In genomic region chrX:80229626-80230025, GRCh38 we compare ENCODE assay signal across 28 cellular contexts.
"Had no signal": no experiment of that assay in that cellular context is flagged by ENCODE, and none has a peak within 500 bp of the region (broad histone marks: within the 10 kb centered on the region; RNA-seq: fewer than 3 reads in every experiment).

No MANE protein-coding gene starts in this region.

- H3K4me1 Mint-ChIP-seq: stimulated activated effector memory CD8-positive, alpha-beta T cell treated with anti-CD3 and anti-CD28 coated beads, Interleukin-12 subunit alpha, Interleukin-12 subunit beta, amount 100 ng/mL, for 72 hours; stimulated activated memory B cell treated with anti-CD40 and anti-IgM and Interleukin-4, amounts not matched to agents 10 μg/mL and 1 μg/mL and 100 μg/mL, for 72 hours; stimulated activated naive B cell treated with anti-CD40 and anti-IgM and Interleukin-4, amounts not matched to agents 10 μg/mL and 1 μg/mL and 100 μg/mL, for 72 hours; stimulated activated naive CD8-positive, alpha-beta T cell treated with anti-CD3 and anti-CD28 coated beads, Interleukin-15, amount 100 ng/mL, for 72 hours had no signal

- DNase-seq: stimulated activated CD4-positive, alpha-beta T cell treated with anti-CD3 and anti-CD28 coated beads, Interleukin-2, amount 100 ng/mL, for 48 hours; stimulated activated CD4-positive, alpha-beta T cell treated with anti-CD3 and anti-CD28 coated beads, Interleukin-4, amount 100 ng/mL, for 1 hour; stimulated activated CD4-positive, alpha-beta T cell treated with anti-CD3 and anti-CD28 coated beads, Interleukin-4, amount 100 ng/mL, for 24 hours; stimulated activated CD4-positive, alpha-beta T cell treated with anti-CD3 and anti-CD28 coated beads, Interleukin-4, amount 100 ng/mL, for 4 hours; stimulated activated CD8-positive, alpha-beta memory T cell treated with anti-CD3 and anti-CD28 coated beads, Interleukin-4, amount 100 ng/mL, for 48 hours; stimulated activated naive B cell treated with anti-CD40 and anti-IgM and Interleukin-4, amounts not matched to agents 10 μg/mL and 1 μg/mL and 100 μg/mL, for 72 hours; stimulated activated naive CD4-positive, alpha-beta T cell; stimulated activated naive CD4-positive, alpha-beta T cell treated with Interleukin-2 at 50 U/mL for 16 hours; stimulated activated naive CD8-positive, alpha-beta T cell treated with anti-CD3 and anti-CD28 coated beads, Interleukin-15, amount 100 ng/mL, for 72 hours; stimulated activated naive CD8-positive, alpha-beta T cell treated with anti-CD3 and anti-CD28 coated beads, Interleukin-15, Interleukin-2, amounts not matched to agents 100 U/mL and 50 U/mL, for 24 hours; stomach; substantia nigra; testis; tibial artery; transverse colon; trophoblast cell; upper lobe of left lung; upper lobe of right lung; uterus had no signal

- H3K4me3 Mint-ChIP-seq: stimulated activated effector memory CD8-positive, alpha-beta T cell treated with anti-CD3 and anti-CD28 coated beads, Interleukin-12 subunit alpha, Interleukin-12 subunit beta, amount 100 ng/mL, for 72 hours; stimulated activated memory B cell treated with anti-CD40 and anti-IgM and Interleukin-4, amounts not matched to agents 10 μg/mL and 1 μg/mL and 100 μg/mL, for 72 hours; stimulated activated naive B cell treated with anti-CD40 and anti-IgM and Interleukin-4, amounts not matched to agents 10 μg/mL and 1 μg/mL and 100 μg/mL, for 72 hours; stimulated activated naive CD8-positive, alpha-beta T cell treated with anti-CD3 and anti-CD28 coated beads, Interleukin-15, amount 100 ng/mL, for 72 hours; stimulated activated naive CD8-positive, alpha-beta T cell treated with anti-CD3 and anti-CD28 coated beads, Interleukin-15, Interleukin-2, amounts not matched to agents 100 ng/mL and 50 ng/mL, for 24 hours; type B pancreatic cell had no signal

- H3K4me1 ChIP-seq: stomach, suprapubic skin, testis, tibial artery, tibial nerve, transverse colon, upper lobe of left lung, upper lobe of right lung, uterus, vagina had no signal

- H3K27ac ChIP-seq: stomach, suprapubic skin, testis, thoracic aorta, tibial artery, tibial nerve, transverse colon, upper lobe of left lung, upper lobe of right lung, uterus, vagina had no signal

- H3K27ac Mint-ChIP-seq: stimulated activated effector memory CD8-positive, alpha-beta T cell treated with anti-CD3 and anti-CD28 coated beads, Interleukin-12 subunit alpha, Interleukin-12 subunit beta, amount 100 ng/mL, for 72 hours; stimulated activated memory B cell treated with anti-CD40 and anti-IgM and Interleukin-4, amounts not matched to agents 10 μg/mL and 1 μg/mL and 100 μg/mL, for 72 hours; stimulated activated naive B cell treated with anti-CD40 and anti-IgM and Interleukin-4, amounts not matched to agents 10 μg/mL and 1 μg/mL and 100 μg/mL, for 72 hours; stimulated activated naive CD8-positive, alpha-beta T cell treated with anti-CD3 and anti-CD28 coated beads, Interleukin-15, amount 100 ng/mL, for 72 hours; stimulated activated naive CD8-positive, alpha-beta T cell treated with anti-CD3 and anti-CD28 coated beads, Interleukin-15, Interleukin-2, amounts not matched to agents 100 ng/mL and 50 ng/mL, for 24 hours; type B pancreatic cell had no signal

- H3K9me3 Mint-ChIP-seq: stimulated activated effector memory CD8-positive, alpha-beta T cell treated with anti-CD3 and anti-CD28 coated beads, Interleukin-12 subunit alpha, Interleukin-12 subunit beta, amount 100 ng/mL, for 72 hours; stimulated activated memory B cell treated with anti-CD40 and anti-IgM and Interleukin-4, amounts not matched to agents 10 μg/mL and 1 μg/mL and 100 μg/mL, for 72 hours; stimulated activated naive CD8-positive, alpha-beta T cell treated with anti-CD3 and anti-CD28 coated beads, Interleukin-15, amount 100 ng/mL, for 72 hours; type B pancreatic cell had no signal

- H3K36me3 Mint-ChIP-seq: stimulated activated effector memory CD8-positive, alpha-beta T cell treated with anti-CD3 and anti-CD28 coated beads, Interleukin-12 subunit alpha, Interleukin-12 subunit beta, amount 100 ng/mL, for 72 hours; stimulated activated memory B cell treated with anti-CD40 and anti-IgM and Interleukin-4, amounts not matched to agents 10 μg/mL and 1 μg/mL and 100 μg/mL, for 72 hours; stimulated activated naive B cell treated with anti-CD40 and anti-IgM and Interleukin-4, amounts not matched to agents 10 μg/mL and 1 μg/mL and 100 μg/mL, for 72 hours; type B pancreatic cell had no signal

- H3K36me3 ChIP-seq: stomach, suprapubic skin, thoracic aorta, tibial artery, tibial nerve, transverse colon, upper lobe of left lung, upper lobe of right lung, uterus, vagina had no signal

- ATAC-seq: stimulated activated effector memory CD8-positive, alpha-beta T cell treated with anti-CD3 and anti-CD28 coated beads, Interleukin-12 subunit alpha, Interleukin-12 subunit beta, amount 100 ng/mL, for 72 hours; stimulated activated memory B cell treated with anti-CD40 and anti-IgM and Interleukin-4, amounts not matched to agents 10 μg/mL and 1 μg/mL and 100 μg/mL, for 72 hours; stimulated activated naive B cell treated with anti-CD40 and anti-IgM and Interleukin-4, amounts not matched to agents 10 μg/mL and 1 μg/mL and 100 μg/mL, for 72 hours; stimulated activated naive CD8-positive, alpha-beta T cell treated with anti-CD3 and anti-CD28 coated beads, Interleukin-15, amount 100 ng/mL, for 72 hours; stimulated activated naive CD8-positive, alpha-beta T cell treated with anti-CD3 and anti-CD28 coated beads, Interleukin-15, Interleukin-2, amounts not matched to agents 100 U/mL and 50 U/mL, for 24 hours; upper lobe of right lung had no signal

- H3K4me3 ChIP-seq: stomach, suprapubic skin, testis, thoracic aorta, tibial artery, tibial nerve, transverse colon, upper lobe of left lung, upper lobe of right lung, uterus, vagina had no signal

- H3K9me3 ChIP-seq: stomach, suprapubic skin, testis, thoracic aorta, tibial artery, tibial nerve, transverse colon, upper lobe of left lung, upper lobe of right lung, uterus, vagina had no signal

- H3K27me3 ChIP-seq: stomach, suprapubic skin, testis, tibial artery, transverse colon, upper lobe of left lung, upper lobe of right lung, uterus, vagina had no signal

- FAIRE-seq: urothelium cell line had no signal

- H3K27me3 Mint-ChIP-seq: stimulated activated memory B cell treated with anti-CD40 and anti-IgM and Interleukin-4, amounts not matched to agents 10 μg/mL and 1 μg/mL and 100 μg/mL, for 72 hours; stimulated activated naive B cell treated with anti-CD40 and anti-IgM and Interleukin-4, amounts not matched to agents 10 μg/mL and 1 μg/mL and 100 μg/mL, for 72 hours; stimulated activated naive CD8-positive, alpha-beta T cell treated with anti-CD3 and anti-CD28 coated beads, Interleukin-15, amount 100 ng/mL, for 72 hours; stimulated activated naive CD8-positive, alpha-beta T cell treated with anti-CD3 and anti-CD28 coated beads, Interleukin-15, Interleukin-2, amounts not matched to agents 100 ng/mL and 50 ng/mL, for 24 hours; type B pancreatic cell had no signal
